18 cellular contexts compared by ENCODE assay signal in the genomic region with DNA sequence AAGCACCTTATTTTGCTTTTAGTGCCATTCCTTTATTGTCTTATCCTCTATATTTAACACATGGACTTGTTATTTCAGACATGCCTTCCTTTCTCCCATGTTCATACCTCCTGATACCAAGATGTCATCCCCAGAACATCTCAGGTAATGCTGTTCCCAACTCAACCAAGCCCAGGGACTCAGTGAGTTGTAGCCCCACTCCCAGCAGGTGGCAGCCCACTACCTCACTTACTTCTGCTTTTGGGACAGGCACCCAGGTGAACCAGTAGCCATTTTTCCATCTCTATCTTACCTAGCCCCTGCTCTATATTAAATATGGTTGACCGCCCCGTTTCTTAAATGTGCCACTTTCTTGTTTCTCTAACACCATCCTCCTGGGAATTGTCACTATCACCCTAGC.
DNase-seq lines count a peak whose midpoint lies in the region; ATAC-seq, FAIRE-seq and TF ChIP-seq lines count a peak whose summit lies in the region.
"Had no signal": no experiment of that assay in that cellular context is flagged by ENCODE, and none has a peak within 500 bp of the region (broad histone marks: within the 10 kb centered on the region; RNA-seq: fewer than 3 reads in every experiment).

No MANE protein-coding gene starts in this region.

- H3K4me1 ChIP-seq in GM12878 (ENCODE audit: control insufficient read depth, insufficient read depth, low read length) (no peaks in the 10 kb centered on the region), tibial artery (no peaks in the 10 kb centered on the region)
- H3K4me1 ChIP-seq: BE2C had no signal

- H3K4me3 ChIP-seq in GM12878, result no peak overlapping the region
- H3K4me3 ChIP-seq in tibial artery, result no peak overlapping the region

- peak; percentile 6 for DNase-seq in stimulated activated CD4-positive, alpha-beta T cell treated with anti-CD3 and anti-CD28 coated beads, Interleukin-15, amount 100 ng/mL, for 24 hours
- DNase-seq in stimulated activated CD4-positive, alpha-beta T cell treated with anti-CD3 and anti-CD28 coated beads, Interleukin-1b, Interleukin-23, amount 100 ng/mL, for 48 hours, result no peak
- DNase-seq in NAMALWA (ENCODE audit: low spot score) (peak; percentile 14), GM12878 (ENCODE audit: low read depth, low spot score) (no peak), CD1c-positive myeloid dendritic cell (ENCODE audit: extremely low spot score) (no peak), tibial artery (no peak), immature natural killer cell (no peak)
- DNase-seq: ACHN; BE2C; CD8-positive, alpha-beta T cell; HFFc6; Kasumi-1; NCI-H1436; NCI-H2081; NCI-H524; OCI-M1; T-cell had no signal

- TF ChIP-seq RAD21 in GM12878 (IDR thresholded peaks at IDR 0.05; ENCODE audit: insufficient read depth, low read depth, low read length), result 0 out of 2 replicates have a peak, but pooled peaks have one; percentile 18

- no peak overlapping the region for H2AFZ ChIP-seq in GM12878 (ENCODE audit: control insufficient read depth, low read depth, low read length)

- SMC1A ChIA-PET in GM12878 (lab: Charles Lee; ENCODE audit: uncharacterized antibody, unreplicated experiment), result no interaction called here

- no peak for FAIRE-seq in GM12878 (lab: Jason Lieb, UNC)
- FAIRE-seq: HepG2 had no signal

- no peaks in the 10 kb centered on the region for H3K36me3 ChIP-seq in GM12878 (ENCODE audit: control insufficient read depth in 2 of 2, insufficient read depth in 2 of 2, low read length in 1 of 2)
- no peaks in the 10 kb centered on the region for H3K36me3 ChIP-seq in tibial artery
- H3K36me3 ChIP-seq: BE2C had no signal

- TF ChIP-seq POLR2A in GM12878 (IDR thresholded peaks at IDR 0.05; ENCODE audit: low read depth, low read length), result no peak

- no peaks in the 10 kb centered on the region for H3K4me1 Mint-ChIP-seq in immature natural killer cell
- H3K4me1 Mint-ChIP-seq: T-cell had no signal

- in situ Hi-C loops in GM12878 (cut with MboI), result no loop called here

- H3K4me3 Mint-ChIP-seq in immature natural killer cell, result no peak overlapping the region
- H3K4me3 Mint-ChIP-seq: CD8-positive, alpha-beta T cell; HFFc6; T-cell had no signal

- no TSS peak for BruUV-seq in GM12878 (replicated peaks; lab: Mats Ljungman, UMichigan)

- TF ChIP-seq CTCF in GM12878 (IDR thresholded peaks at IDR 0.05 in 2 of 3, conservative IDR thresholded peaks at IDR 0.05 in 1 of 3; ENCODE audit: control insufficient read depth in 2 of 3, extremely low read depth in 1 of 3, insufficient read depth in 1 of 3, low read depth in 3 of 3, low read length in 3 of 3) (peak in 2 of 3 experiments; percentile 10 to 16; a peak in 1 of 6 replicates), tibial artery (IDR thresholded peaks at IDR 0.05) (no peak)

- no peaks in the 10 kb centered on the region for H3K27me3 ChIP-seq in GM12878 (replicated peaks in 1 of 2; ENCODE audit: control insufficient read depth in 2 of 2, insufficient read depth in 2 of 2, low read length in 1 of 2)
- H3K27me3 ChIP-seq in tibial artery, result no peaks in the 10 kb centered on the region
- H3K27me3 ChIP-seq: BE2C had no signal

- POLR2A ChIA-PET in GM12878 (lab: Charles Lee), result no interaction called here

- no peak overlapping the region for H3K4me2 ChIP-seq in GM12878 (ENCODE audit: control insufficient read depth, insufficient read depth)

- H4K20me1 ChIP-seq in GM12878 (ENCODE audit: control insufficient read depth, insufficient read depth), result no peaks in the 10 kb centered on the region

- CTCF ChIA-PET in GM12878 (lab: Yijun Ruan, JAX), result no interaction called here

- RAD21 ChIA-PET in GM12878 (lab: Charles Lee; ENCODE audit: unreplicated experiment), result no interaction called here

- WGBS in GM12878 (ENCODE audit: insufficient coverage, insufficient replicate concordance, low lambda C conversion rate, missing lambda C conversion rate), result 2% methylated on average over 2 of the region's 2 CpGs

- no peak for TF ChIP-seq EP300 in GM12878 (IDR thresholded peaks at IDR 0.05; ENCODE audit: borderline replicate concordance in 1 of 2, control insufficient read depth in 1 of 2, low read depth in 2 of 2, low read length in 2 of 2)

- H3K27ac Mint-ChIP-seq in immature natural killer cell, result no peak overlapping the region
- H3K27ac Mint-ChIP-seq: CD8-positive, alpha-beta T cell; HFFc6; T-cell had no signal

- H3K36me3 Mint-ChIP-seq in immature natural killer cell, result no peaks in the 10 kb centered on the region
- H3K36me3 Mint-ChIP-seq: CD8-positive, alpha-beta T cell; T-cell had no signal

- H3K27me3 Mint-ChIP-seq in immature natural killer cell (ENCODE audit: low read depth in 3 of 3), result peaks cover 2 to 3% (median 2%) of the 10 kb centered on the region in 3 donors

- H3K9me3 ChIP-seq in GM12878 (replicated peaks; ENCODE audit: control insufficient read depth, insufficient read depth, low read length) (no peaks in the 10 kb centered on the region), tibial artery (no peaks in the 10 kb centered on the region)
- H3K9me3 ChIP-seq: BE2C had no signal

- ATAC-seq in GM12878, result peak; percentile 25; the same call in 1 of the 3 replicates
- ATAC-seq: CD8-positive, alpha-beta T cell; HepG2; T-cell had no signal

- H3K9ac ChIP-seq in GM12878 (ENCODE audit: control insufficient read depth, insufficient read depth, low read length), result no peak overlapping the region

- H3K79me2 ChIP-seq in GM12878 (ENCODE audit: control insufficient read depth, insufficient read depth, low read length), result no peaks in the 10 kb centered on the region

- H3K27ac ChIP-seq in GM12878 (ENCODE audit: control insufficient read depth, insufficient read depth), result no peak overlapping the region
- no peak overlapping the region for H3K27ac ChIP-seq in tibial artery

- intact Hi-C loops in GM12878 (cut with micrococcal nuclease; ENCODE audit: unreplicated experiment), result no loop called here
- intact Hi-C loops in tibial artery (cut with DNase I; ENCODE audit: low total_unique reads), result no loop called here

- peaks cover 0 to 9% (median 3%) of the 10 kb centered on the region in 6 donors for H3K9me3 Mint-ChIP-seq in immature natural killer cell
- H3K9me3 Mint-ChIP-seq: CD8-positive, alpha-beta T cell; T-cell had no signal

TF ChIP-seq in GM12878, 131 proteins besides CTCF, POLR2A, EP300 and RAD21:
- TF ChIP-seq YY1 (IDR thresholded peaks at IDR 0.05; ENCODE audit: low read depth, low read length), result no peak
- TF ChIP-seq RCOR1 (conservative IDR thresholded peaks at IDR 0.05; ENCODE audit: low read depth, low read length), result no peak
- TF ChIP-seq SKIL (IDR thresholded peaks at IDR 0.05; ENCODE audit: low read depth, poor library complexity, severe bottlenecking), result no peak
- no peak for TF ChIP-seq SIN3A (IDR thresholded peaks at IDR 0.05; ENCODE audit: low read depth, low read length)
- no peak for TF ChIP-seq RBBP5 (conservative IDR thresholded peaks at IDR 0.05)
- TF ChIP-seq CBX3 (IDR thresholded peaks at IDR 0.05; ENCODE audit: borderline replicate concordance, low read depth), result no peak
- TF ChIP-seq PAX5 (IDR thresholded peaks at IDR 0.05; ENCODE audit: borderline replicate concordance, low read depth, low read length), result no peak
- no peak for TF ChIP-seq SMAD1 (IDR thresholded peaks at IDR 0.05; ENCODE audit: low read depth, partially characterized antibody)

Comparison
In these comparisons a context has a peak if more than half of its experiments do, and no peak if none do; other contexts are left out.
1. DNase-seq: peak in stimulated activated CD4-positive, alpha-beta T cell treated with anti-CD3 and anti-CD28 coated beads, Interleukin-15, amount 100 ng/mL, for 24 hours (single experiment) and NAMALWA (single experiment); none in stimulated activated CD4-positive, alpha-beta T cell treated with anti-CD3 and anti-CD28 coated beads, Interleukin-1b, Interleukin-23, amount 100 ng/mL, for 48 hours (single experiment), GM12878 (single experiment), CD1c-positive myeloid dendritic cell (single experiment), tibial artery (0 of 2) and immature natural killer cell (0 of 3).
2. CTCF ChIP-seq: peak in GM12878 (2 of 3); none in tibial artery (0 of 2).